ENCODE assay signal across 12 cellular contexts in the genomic region with DNA sequence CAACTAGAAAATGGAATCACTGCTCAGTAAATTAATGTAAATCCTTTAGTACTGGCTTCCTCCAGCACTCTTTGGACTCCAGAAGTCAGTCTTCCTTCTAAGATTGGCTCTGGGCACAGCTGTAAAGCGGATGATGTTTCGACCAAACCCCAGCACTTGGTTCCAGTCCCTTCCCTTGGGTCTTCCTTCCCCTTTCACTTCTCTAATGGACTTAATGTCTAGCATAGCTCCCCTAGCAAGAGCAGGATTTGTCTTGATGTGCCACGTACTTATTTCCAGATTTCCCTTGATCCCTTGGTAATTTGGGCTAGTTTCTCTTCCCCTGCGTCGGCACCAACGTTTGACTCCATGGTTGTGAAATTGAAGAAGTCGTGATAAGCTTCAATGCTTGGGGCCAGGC. TPM values are rescaled to one million over a fixed set of nuclear protein-coding genes. Genes with fewer than 3 reads are reported as not detected.
DNase-seq lines count a peak whose midpoint lies in the region; ATAC-seq and TF ChIP-seq lines count a peak whose summit lies in the region.
"Had no signal": no experiment of that assay in that cellular context is flagged by ENCODE, and none has a peak within 500 bp of the region (broad histone marks: within the 10 kb centered on the region; RNA-seq: fewer than 3 reads in every experiment).

No MANE protein-coding gene starts in this region.

- CTCF ChIA-PET in activated naive CD4-positive, alpha-beta T cell treated with anti-CD3 and anti-CD28 coated beads, Interleukin-2, amount 10 ng/mL, durations not matched to agents 7 days and 5 days (lab: Charles Lee): no interaction called here

- H3K9me3 ChIP-seq in esophagus muscularis mucosa: no peaks in the 10 kb centered on the region
- H3K9me3 ChIP-seq: breast epithelium had no signal

- intact Hi-C loops in left cardiac atrium (cut with DNase I) (no loop called here), Right ventricle myocardium superior (cut with DNase I) (no loop called here), esophagus muscularis mucosa (cut with DNase I) (no loop called here)

- no peaks in the 10 kb centered on the region for H3K36me3 ChIP-seq in esophagus muscularis mucosa
- H3K36me3 ChIP-seq: breast epithelium had no signal

- DNase-seq in left cardiac atrium (no peak), Right ventricle myocardium superior (no peak), SIG-M5 treated with dmso at 0.1 percent for 504 hours (lab: John Stamatoyannopoulos, UW; ENCODE audit: unreplicated experiment) (peak; percentile 90), superior temporal gyrus (ENCODE audit: extremely low spot score) (peak; percentile 44), esophagus muscularis mucosa (ENCODE audit: extremely low spot score) (no peak), SHP77 treated with DMSO at 0.1 percent for 48 hours (lab: John Stamatoyannopoulos, UW) (no peak)
- no peak for DNase-seq in activated naive CD4-positive, alpha-beta T cell treated with anti-CD3 and anti-CD28 coated beads, Interleukin-2, amount 10 ng/mL, durations not matched to agents 7 days and 5 days
- DNase-seq: activated CD8-positive, alpha-beta memory T cell treated with anti-CD3 and anti-CD28 coated beads, Interleukin-2, amount 50 U/mL, for 4 hours; SW 1271 had no signal

- peak; percentile 50 to 52 for ATAC-seq in left cardiac atrium
- no peak for ATAC-seq in Right ventricle myocardium superior (ENCODE audit: poor library complexity)
- ATAC-seq in HG02884 (IDR thresholded peaks at IDR 0.05; ENCODE audit: unreplicated experiment): peak; percentile 44

- no peak overlapping the region for H3K27ac Mint-ChIP-seq in activated naive CD4-positive, alpha-beta T cell treated with anti-CD3 and anti-CD28 coated beads, Interleukin-2, amount 10 ng/mL, durations not matched to agents 7 days and 5 days

- H3K36me3 Mint-ChIP-seq in activated naive CD4-positive, alpha-beta T cell treated with anti-CD3 and anti-CD28 coated beads, Interleukin-2, amount 10 ng/mL, durations not matched to agents 7 days and 5 days: peaks cover 41% of the 10 kb centered on the region

- WGBS in esophagus muscularis mucosa: 71% methylated on average over 7 of the region's 7 CpGs

- no peak overlapping the region for H3K4me3 ChIP-seq in esophagus muscularis mucosa
- H3K4me3 ChIP-seq: breast epithelium had no signal

- no peak for TF ChIP-seq EP300 in esophagus muscularis mucosa (IDR thresholded peaks at IDR 0.05)

- H3K4me1 ChIP-seq in esophagus muscularis mucosa: no peaks in the 10 kb centered on the region
- H3K4me1 ChIP-seq: breast epithelium had no signal

- H3K27me3 ChIP-seq in esophagus muscularis mucosa: no peaks in the 10 kb centered on the region
- H3K27me3 ChIP-seq: breast epithelium had no signal

- peaks cover 29% of the 10 kb centered on the region for H3K4me1 Mint-ChIP-seq in activated naive CD4-positive, alpha-beta T cell treated with anti-CD3 and anti-CD28 coated beads, Interleukin-2, amount 10 ng/mL, durations not matched to agents 7 days and 5 days

- no peaks in the 10 kb centered on the region for H3K9me3 Mint-ChIP-seq in activated naive CD4-positive, alpha-beta T cell treated with anti-CD3 and anti-CD28 coated beads, Interleukin-2, amount 10 ng/mL, durations not matched to agents 7 days and 5 days

- no peak for TF ChIP-seq POLR2A in esophagus muscularis mucosa (IDR thresholded peaks at IDR 0.05; ENCODE audit: low read depth)

- no peaks in the 10 kb centered on the region for H3K27me3 Mint-ChIP-seq in activated naive CD4-positive, alpha-beta T cell treated with anti-CD3 and anti-CD28 coated beads, Interleukin-2, amount 10 ng/mL, durations not matched to agents 7 days and 5 days

- TF ChIP-seq CTCF in esophagus muscularis mucosa (IDR thresholded peaks at IDR 0.05): no peak

- no peak overlapping the region for H3K4me3 Mint-ChIP-seq in activated naive CD4-positive, alpha-beta T cell treated with anti-CD3 and anti-CD28 coated beads, Interleukin-2, amount 10 ng/mL, durations not matched to agents 7 days and 5 days

- H3K27ac ChIP-seq in esophagus muscularis mucosa (replicated peaks in 1 of 4): no peak overlapping the region
- H3K27ac ChIP-seq: breast epithelium, parathyroid adenoma had no signal

RNA-seq across cellular contexts. Expression of a gene that starts 28.3 kb away (rescaled TPM):
- total RNA-seq in left cardiac atrium: 1 to 10 TPM; 2.8 to 4.8 TPM
- 0.97 TPM for total RNA-seq in Right ventricle myocardium superior
- 1 to 10 TPM in 3 of 4 donors, under 1 TPM in 1; 0.83 to 3.1 (median 2.8) TPM for total RNA-seq in esophagus muscularis mucosa

Comparison
In these comparisons a context has a peak if more than half of its experiments do, and no peak if none do; other contexts are left out.
1. DNase-seq: peak in SIG-M5 treated with dmso at 0.1 percent for 504 hours (single experiment) and superior temporal gyrus (single experiment); none in left cardiac atrium (single experiment), Right ventricle myocardium superior (single experiment), activated naive CD4-positive, alpha-beta T cell treated with anti-CD3 and anti-CD28 coated beads, Interleukin-2, amount 10 ng/mL, durations not matched to agents 7 days and 5 days (single experiment), esophagus muscularis mucosa (single experiment) and SHP77 treated with DMSO at 0.1 percent for 48 hours (single experiment).